In the genomic region with DNA sequence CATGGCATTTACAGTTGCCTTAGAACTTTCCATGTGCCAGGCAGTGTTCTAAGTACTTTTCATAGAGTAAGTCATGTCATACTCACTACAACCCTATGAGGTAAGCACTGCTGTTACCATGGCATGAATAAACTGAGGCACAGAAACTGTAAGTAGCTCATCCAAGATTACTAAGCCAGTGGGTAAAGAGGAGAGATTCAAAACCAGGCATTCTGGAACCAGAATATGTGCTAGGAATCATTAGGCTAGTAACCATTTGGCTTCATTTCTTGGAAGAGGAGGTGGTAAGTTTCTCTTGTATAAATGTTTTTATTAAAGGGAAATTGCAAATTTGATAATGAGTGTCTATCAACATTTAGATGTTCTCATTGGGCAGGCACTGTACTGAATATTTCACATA, we compare ENCODE assay signal across 31 cellular contexts. TPM values are rescaled to one million over a fixed set of nuclear protein-coding genes. Genes with fewer than 3 reads are reported as not detected.
"Had no signal": no experiment of that assay in that cellular context is flagged by ENCODE, and none has a peak within 500 bp of the region (broad histone marks: within the 10 kb centered on the region; RNA-seq: fewer than 3 reads in every experiment).

No MANE protein-coding gene starts in this region.

- FAIRE-seq: small intestine, TTC549 had no signal

- H3K27ac Mint-ChIP-seq: activated naive CD4-positive, alpha-beta T cell treated with anti-CD3 and anti-CD28 coated beads, Interleukin-2, amount 50 U/mL, for 72 hours; activated T-cell treated with anti-CD3 and anti-CD28 coated beads, Interleukin-2, amount 50 U/mL, for 24 hours; activated T-helper 17 cell treated with anti-CD3 and anti-CD28 coated beads, Interleukin-2, amount 50 U/mL, for 72 hours; effector memory CD8-positive, alpha-beta T cell; immature natural killer cell; mesothelial cell of epicardium; naive thymus-derived CD8-positive, alpha-beta T cell; stimulated activated effector memory CD8-positive, alpha-beta T cell treated with anti-CD3 and anti-CD28 coated beads, Interleukin-12 subunit alpha, Interleukin-12 subunit beta, amount 100 ng/mL, for 72 hours; stimulated activated naive CD8-positive, alpha-beta T cell treated with anti-CD3 and anti-CD28 coated beads, Interleukin-15, amount 100 ng/mL, for 72 hours had no signal

- H3K27ac ChIP-seq: brain microvascular endothelial cell, esophagus muscularis mucosa, gastrocnemius medialis, heart left ventricle, left lung, tibial artery had no signal

- DNase-seq: activated CD8-positive, alpha-beta memory T cell treated with anti-CD3 and anti-CD28 coated beads for 24 hours; activated CD8-positive, alpha-beta memory T cell treated with anti-CD3 and anti-CD28 coated beads, Interleukin-2, amount 50 U/mL, for 4 hours; activated T-cell treated with anti-CD3 and anti-CD28 coated beads, Interleukin-2, amount 50 U/mL, for 24 hours; aorta; brain microvascular endothelial cell; caudate nucleus; dermis blood vessel endothelial cell; effector memory CD8-positive, alpha-beta T cell; gastrocnemius medialis; heart left ventricle; immature natural killer cell; kidney glomerular epithelial cell; left lung; naive thymus-derived CD8-positive, alpha-beta T cell; posterior cingulate gyrus; small intestine; stimulated activated CD4-positive, alpha-beta T cell treated with anti-CD3 and anti-CD28 coated beads, Interleukin-2, amount 100 ng/mL, for 24 hours; stimulated activated naive CD8-positive, alpha-beta T cell treated with anti-CD3 and anti-CD28 coated beads, Interleukin-15, amount 100 ng/mL, for 72 hours; T-helper 1 cell; tibial artery had no signal

- H3K36me3 ChIP-seq: brain microvascular endothelial cell, esophagus muscularis mucosa, gastrocnemius medialis, heart left ventricle, left lung, tibial artery had no signal

- H3K4me1 Mint-ChIP-seq: activated T-helper 17 cell treated with anti-CD3 and anti-CD28 coated beads, Interleukin-2, amount 50 U/mL, for 72 hours; immature natural killer cell; stimulated activated effector memory CD8-positive, alpha-beta T cell treated with anti-CD3 and anti-CD28 coated beads, Interleukin-12 subunit alpha, Interleukin-12 subunit beta, amount 100 ng/mL, for 72 hours; stimulated activated naive CD8-positive, alpha-beta T cell treated with anti-CD3 and anti-CD28 coated beads, Interleukin-15, amount 100 ng/mL, for 72 hours had no signal

- H3K9me3 ChIP-seq: esophagus muscularis mucosa, gastrocnemius medialis, heart left ventricle, left lung, tibial artery had no signal

- H3K27me3 Mint-ChIP-seq: effector memory CD8-positive, alpha-beta T cell had no signal

- H3K4me1 ChIP-seq: left lung, tibial artery had no signal

- H3K36me3 Mint-ChIP-seq: activated naive CD4-positive, alpha-beta T cell treated with anti-CD3 and anti-CD28 coated beads, Interleukin-2, amount 50 U/mL, for 72 hours; immature natural killer cell; mesothelial cell of epicardium; naive thymus-derived CD8-positive, alpha-beta T cell; stimulated activated effector memory CD8-positive, alpha-beta T cell treated with anti-CD3 and anti-CD28 coated beads, Interleukin-12 subunit alpha, Interleukin-12 subunit beta, amount 100 ng/mL, for 72 hours had no signal

- H3K4me3 Mint-ChIP-seq: activated T-cell treated with anti-CD3 and anti-CD28 coated beads, Interleukin-2, amount 50 U/mL, for 24 hours; activated T-helper 17 cell treated with anti-CD3 and anti-CD28 coated beads, Interleukin-2, amount 50 U/mL, for 72 hours; effector memory CD8-positive, alpha-beta T cell; immature natural killer cell; mesothelial cell of epicardium; naive thymus-derived CD8-positive, alpha-beta T cell; stimulated activated effector memory CD8-positive, alpha-beta T cell treated with anti-CD3 and anti-CD28 coated beads, Interleukin-12 subunit alpha, Interleukin-12 subunit beta, amount 100 ng/mL, for 72 hours; stimulated activated naive CD8-positive, alpha-beta T cell treated with anti-CD3 and anti-CD28 coated beads, Interleukin-15, amount 100 ng/mL, for 72 hours had no signal

- H3K4me3 ChIP-seq: esophagus muscularis mucosa, heart left ventricle, left lung, lung, tibial artery had no signal

- H3K27me3 ChIP-seq: brain microvascular endothelial cell, esophagus muscularis mucosa, tibial artery had no signal

- ATAC-seq: activated naive CD4-positive, alpha-beta T cell treated with anti-CD3 and anti-CD28 coated beads, Interleukin-2, amount 50 U/mL, for 72 hours; activated T-helper 17 cell treated with anti-CD3 and anti-CD28 coated beads, Interleukin-2, amount 50 U/mL, for 72 hours; effector memory CD8-positive, alpha-beta T cell; gastrocnemius medialis; heart left ventricle; left lung; naive thymus-derived CD8-positive, alpha-beta T cell; sciatic nerve; stimulated activated effector memory CD8-positive, alpha-beta T cell treated with anti-CD3 and anti-CD28 coated beads, Interleukin-12 subunit alpha, Interleukin-12 subunit beta, amount 100 ng/mL, for 72 hours; stimulated activated naive CD8-positive, alpha-beta T cell treated with anti-CD3 and anti-CD28 coated beads, Interleukin-15, amount 100 ng/mL, for 72 hours had no signal

- H3K9me3 Mint-ChIP-seq: activated T-cell treated with anti-CD3 and anti-CD28 coated beads, Interleukin-2, amount 50 U/mL, for 24 hours; effector memory CD8-positive, alpha-beta T cell; naive thymus-derived CD8-positive, alpha-beta T cell; stimulated activated effector memory CD8-positive, alpha-beta T cell treated with anti-CD3 and anti-CD28 coated beads, Interleukin-12 subunit alpha, Interleukin-12 subunit beta, amount 100 ng/mL, for 72 hours; stimulated activated naive CD8-positive, alpha-beta T cell treated with anti-CD3 and anti-CD28 coated beads, Interleukin-15, amount 100 ng/mL, for 72 hours had no signal

RNA-seq across cellular contexts. Expression of a gene that starts 35.1 kb away (rescaled TPM):
- total RNA-seq: activated naive CD4-positive, alpha-beta T cell treated with anti-CD3 and anti-CD28 coated beads, Interleukin-2, amount 50 U/mL, for 72 hours; activated T-helper 17 cell treated with anti-CD3 and anti-CD28 coated beads, Interleukin-2, amount 50 U/mL, for 72 hours; dermis blood vessel endothelial cell; gastrocnemius medialis; naive thymus-derived CD8-positive, alpha-beta T cell; omental fat pad; sciatic nerve; ureter had no signal
- polyA plus RNA-seq: adipose tissue; aorta; immature natural killer cell; naive thymus-derived CD8-positive, alpha-beta T cell had no signal
